ENCODE assay signal across 21 cellular contexts in genomic region chr1:211683396-211684297, GRCh38. TPM values are rescaled to one million over a fixed set of nuclear protein-coding genes. Genes with fewer than 3 reads are reported as not detected.
DNase-seq lines count a peak whose midpoint lies in the region; ATAC-seq and TF ChIP-seq lines count a peak whose summit lies in the region.
"Had no signal": no experiment of that assay in that cellular context is flagged by ENCODE, and none has a peak within 500 bp of the region (broad histone marks: within the 10 kb centered on the region; RNA-seq: fewer than 3 reads in every experiment).

No MANE protein-coding gene starts in this region.

- H3K27me3 ChIP-seq in CD8-positive, alpha-beta T cell (ENCODE audit: insufficient read depth, low read length), result no peaks in the 10 kb centered on the region

- peak overlapping the region; percentile 49 for H3K27ac Mint-ChIP-seq in CD8-positive, alpha-beta T cell
- peak overlapping the region; percentile 18 to 95 (median 84) for H3K27ac Mint-ChIP-seq in immature natural killer cell
- H3K27ac Mint-ChIP-seq in activated T-helper 1 cell treated with anti-CD3 and anti-CD28 coated beads, Interleukin-12 subunit alpha, Interleukin-12 subunit beta, Interleukin-2, Interleukin-4 antibody, amounts not matched to agents 30 ng/mL and 10 ng/mL and 1 ng/mL, durations not matched to agents 14 hours and 24 hours and 36 hours, result no peak overlapping the region
- H3K27ac Mint-ChIP-seq: GM23338 had no signal

- CTCF ChIA-PET in CD8-positive, alpha-beta T cell (lab: Charles Lee), result interaction anchor here (1.1 to 8.5 kb wide), 8 partner anchors 12 to 773 kb away, joined by 3 to 65 read pairs (median 10); no protein-coding TSS in a partner anchor
- CTCF ChIA-PET in HEK293 (lab: Yijun Ruan, JAX), result interaction anchor here (0.6 to 5.4 kb wide), 9 partner anchors 14 to 806 kb away, joined by 3 to 60 read pairs (median 4); partner anchors contain the start of genes DTL and INTS7

- H3K36me3 ChIP-seq in CD8-positive, alpha-beta T cell (ENCODE audit: insufficient read depth, low read length), result no peaks in the 10 kb centered on the region
- H3K36me3 ChIP-seq in HEK293 (ENCODE audit: control insufficient read depth in 2 of 2, insufficient read depth in 1 of 2, low read length in 2 of 2), result no peaks in the 10 kb centered on the region

- H3K27ac ChIP-seq in CD8-positive, alpha-beta T cell (ENCODE audit: low read depth, low read length), result no peak overlapping the region
- no peak overlapping the region for H3K27ac ChIP-seq in HEK293 (ENCODE audit: extremely low read depth, low read depth, low read length)
- H3K27ac ChIP-seq: A549, SK-N-MC had no signal

- TF ChIP-seq CTCF in CD8-positive, alpha-beta T cell (IDR thresholded peaks at IDR 0.05), result no peak
- no peak for TF ChIP-seq CTCF in HEK293 (tag by site-specific recombination; IDR thresholded peaks at IDR 0.05)

- H3K27me3 Mint-ChIP-seq in CD8-positive, alpha-beta T cell (ENCODE audit: low read depth), result no peaks in the 10 kb centered on the region
- peaks cover 1 to 7% (median 2%) of the 10 kb centered on the region in 3 donors for H3K27me3 Mint-ChIP-seq in immature natural killer cell (ENCODE audit: low read depth in 3 of 3)
- H3K27me3 Mint-ChIP-seq in activated T-helper 1 cell treated with anti-CD3 and anti-CD28 coated beads, Interleukin-12 subunit alpha, Interleukin-12 subunit beta, Interleukin-2, Interleukin-4 antibody, amounts not matched to agents 30 ng/mL and 10 ng/mL and 1 ng/mL, durations not matched to agents 14 hours and 24 hours and 36 hours (ENCODE audit: insufficient read depth), result no peaks in the 10 kb centered on the region
- H3K27me3 Mint-ChIP-seq: T-cell had no signal

- intact Hi-C loops in CD8-positive, alpha-beta T cell (cut with DNase I, micrococcal nuclease), result loop anchor here (2.0 to 5.0 kb wide), 4 partner anchors 149 to 684 kb away; partner anchors contain the start of gene LPGAT1 (in 1 of the 2)
- intact Hi-C loops in activated T-helper 1 cell treated with anti-CD3 and anti-CD28 coated beads, Interleukin-12 subunit alpha, Interleukin-12 subunit beta, Interleukin-2, Interleukin-4 antibody, amounts not matched to agents 30 ng/mL and 10 ng/mL and 1 ng/mL, durations not matched to agents 14 hours and 24 hours and 36 hours (cut with micrococcal nuclease), result no loop called here

- H3K36me3 Mint-ChIP-seq in CD8-positive, alpha-beta T cell, result no peaks in the 10 kb centered on the region
- no peaks in the 10 kb centered on the region for H3K36me3 Mint-ChIP-seq in immature natural killer cell
- no peaks in the 10 kb centered on the region for H3K36me3 Mint-ChIP-seq in activated T-helper 1 cell treated with anti-CD3 and anti-CD28 coated beads, Interleukin-12 subunit alpha, Interleukin-12 subunit beta, Interleukin-2, Interleukin-4 antibody, amounts not matched to agents 30 ng/mL and 10 ng/mL and 1 ng/mL, durations not matched to agents 14 hours and 24 hours and 36 hours (ENCODE audit: low read depth)
- H3K36me3 Mint-ChIP-seq: CD14-positive monocyte, T-cell had no signal

- POLR2A ChIA-PET in CD8-positive, alpha-beta T cell (lab: Charles Lee), result interaction anchor here (0.6 to 1.8 kb wide), 2 partner anchors 11 to 424 kb away, joined by 3 to 6 read pairs; no protein-coding TSS in a partner anchor
- POLR2A ChIA-PET in HEK293 (lab: Yijun Ruan, JAX), result interaction anchor here (2.1 kb wide), 1 partner anchor 8 kb away, joined by 7 read pairs; the partner anchor contains the start of gene NEK2

- H3K4me1 Mint-ChIP-seq in CD8-positive, alpha-beta T cell (ENCODE audit: low read depth), result peaks cover 28% of the 10 kb centered on the region
- H3K4me1 Mint-ChIP-seq in immature natural killer cell, result peaks cover 52% of the 10 kb centered on the region in 2 donors
- H3K4me1 Mint-ChIP-seq in activated T-helper 1 cell treated with anti-CD3 and anti-CD28 coated beads, Interleukin-12 subunit alpha, Interleukin-12 subunit beta, Interleukin-2, Interleukin-4 antibody, amounts not matched to agents 30 ng/mL and 10 ng/mL and 1 ng/mL, durations not matched to agents 14 hours and 24 hours and 36 hours (ENCODE audit: low read depth), result peaks cover 25% of the 10 kb centered on the region

- no peaks in the 10 kb centered on the region for H3K9me3 ChIP-seq in CD8-positive, alpha-beta T cell (ENCODE audit: low read length)
- no peaks in the 10 kb centered on the region for H3K9me3 ChIP-seq in HEK293 (ENCODE audit: control insufficient read depth, insufficient read depth, low read depth, low read length)
- H3K9me3 ChIP-seq: A549, Caco-2 had no signal

- H3K4me1 ChIP-seq in CD8-positive, alpha-beta T cell (ENCODE audit: insufficient read depth, low read length), result peaks cover 19% of the 10 kb centered on the region
- H3K4me1 ChIP-seq in HEK293 (ENCODE audit: control insufficient read depth, insufficient read depth, low read length), result no peaks in the 10 kb centered on the region
- H3K4me1 ChIP-seq: Caco-2 had no signal

- DNase-seq in CD8-positive, alpha-beta T cell, result no peak
- DNase-seq in NCI-H82 treated with DMSO at 0.1 percent for 48 hours (lab: John Stamatoyannopoulos, UW; ENCODE audit: unreplicated experiment), result peak; percentile 86
- DNase-seq in immature natural killer cell, result no peak
- DNase-seq in HuH-7 (ENCODE audit: low spot score), result no peak
- DNase-seq in ACHN, result no peak
- DNase-seq in activated T-helper 1 cell treated with anti-CD3 and anti-CD28 coated beads, Interleukin-12 subunit alpha, Interleukin-12 subunit beta, Interleukin-2, Interleukin-4 antibody, amounts not matched to agents 30 ng/mL and 10 ng/mL and 1 ng/mL, durations not matched to agents 14 hours and 24 hours and 36 hours (ENCODE audit: low spot score), result no peak
- DNase-seq in activated CD4-positive, CD25-positive, alpha-beta regulatory T cell treated with anti-CD3 and anti-CD28 coated beads, Interleukin-2, amount 50 U/mL, for 72 hours, result no peak
- DNase-seq: Caco-2, DMS53, Karpas-422, MM.1S, NCI-H1105 treated with DMSO at 0.1 percent for 48 hours, NCI-H187, NCI-H748 treated with DMSO at 0.1 percent for 48 hours, T-cell had no signal

- in situ Hi-C loops in ACHN (cut with HindIII; ENCODE audit: low pct_ligation_motif_present, low pct_unique_long_range_greater_than_20kb, low sequenced_read_pairs), result no loop called here

- no peak for ATAC-seq in CD8-positive, alpha-beta T cell
- ATAC-seq: A549, GM23338, Panc1, T-cell had no signal

- no peak overlapping the region for H3K4me3 Mint-ChIP-seq in CD8-positive, alpha-beta T cell
- H3K4me3 Mint-ChIP-seq in immature natural killer cell, result no peak overlapping the region
- H3K4me3 Mint-ChIP-seq in activated T-helper 1 cell treated with anti-CD3 and anti-CD28 coated beads, Interleukin-12 subunit alpha, Interleukin-12 subunit beta, Interleukin-2, Interleukin-4 antibody, amounts not matched to agents 30 ng/mL and 10 ng/mL and 1 ng/mL, durations not matched to agents 14 hours and 24 hours and 36 hours, result no peak overlapping the region
- H3K4me3 Mint-ChIP-seq: CD14-positive monocyte, GM23338, T-cell had no signal

- H3K4me3 ChIP-seq in CD8-positive, alpha-beta T cell (ENCODE audit: low read depth, low read length), result no peak overlapping the region
- no peak overlapping the region for H3K4me3 ChIP-seq in HEK293 (ENCODE audit: low read depth, low read length)
- H3K4me3 ChIP-seq: A549, GM23338, SK-N-MC had no signal

- H3K9me3 Mint-ChIP-seq in CD8-positive, alpha-beta T cell, result no peaks in the 10 kb centered on the region
- no peaks in the 10 kb centered on the region for H3K9me3 Mint-ChIP-seq in immature natural killer cell
- no peaks in the 10 kb centered on the region for H3K9me3 Mint-ChIP-seq in activated T-helper 1 cell treated with anti-CD3 and anti-CD28 coated beads, Interleukin-12 subunit alpha, Interleukin-12 subunit beta, Interleukin-2, Interleukin-4 antibody, amounts not matched to agents 30 ng/mL and 10 ng/mL and 1 ng/mL, durations not matched to agents 14 hours and 24 hours and 36 hours
- H3K9me3 Mint-ChIP-seq: CD14-positive monocyte, GM23338, T-cell had no signal

TF ChIP-seq in HEK293, 187 proteins besides CTCF, POLR2A, EP300 and RAD21:
- TF ChIP-seq PRDM10 (tag by site-specific recombination; IDR thresholded peaks at IDR 0.05) (peak; percentile 29; the same call in 1 of the 2 replicates), ZNF560 (tag by site-specific recombination; IDR thresholded peaks at IDR 0.05; ENCODE audit: borderline replicate concordance) (no peak), SCRT2 (tag by site-specific recombination; IDR thresholded peaks at IDR 0.05) (peak; percentile 91), SCRT1 (tag by site-specific recombination; IDR thresholded peaks at IDR 0.05; ENCODE audit: borderline replicate concordance) (peak; percentile 63; the same call in 1 of the 2 replicates)

RNA-seq across cellular contexts. Expression of gene NEK2, which starts 8.2 kb away (rescaled TPM):
- under 1 TPM; 0.19 to 0.35 TPM for total RNA-seq in CD8-positive, alpha-beta T cell
- polyA plus RNA-seq in immature natural killer cell, result 1 to 10 TPM in 1 of 3 donors, under 1 TPM in 2; 0.39 to 1.4 (median 1.00) TPM
- total RNA-seq in activated T-helper 1 cell treated with anti-CD3 and anti-CD28 coated beads, Interleukin-12 subunit alpha, Interleukin-12 subunit beta, Interleukin-2, Interleukin-4 antibody, amounts not matched to agents 30 ng/mL and 10 ng/mL and 1 ng/mL, durations not matched to agents 14 hours and 24 hours and 36 hours, result 13.9 and 18.9 TPM in 2 replicates
- polyA plus RNA-seq: CD14-positive monocyte had no signal

Comparison
In these comparisons a context has a peak if more than half of its experiments do, and no peak if none do; other contexts are left out.
1. RNA of gene NEK2, which starts 8.2 kb away (total RNA-seq): 13.9 to 18.9 TPM in activated T-helper 1 cell treated with anti-CD3 and anti-CD28 coated beads, Interleukin-12 subunit alpha, Interleukin-12 subunit beta, Interleukin-2, Interleukin-4 antibody, amounts not matched to agents 30 ng/mL and 10 ng/mL and 1 ng/mL, durations not matched to agents 14 hours and 24 hours and 36 hours; 0.19 to 0.35 TPM in CD8-positive, alpha-beta T cell; every median in the first group is over 10 times any median in the second.